In the genomic region with DNA sequence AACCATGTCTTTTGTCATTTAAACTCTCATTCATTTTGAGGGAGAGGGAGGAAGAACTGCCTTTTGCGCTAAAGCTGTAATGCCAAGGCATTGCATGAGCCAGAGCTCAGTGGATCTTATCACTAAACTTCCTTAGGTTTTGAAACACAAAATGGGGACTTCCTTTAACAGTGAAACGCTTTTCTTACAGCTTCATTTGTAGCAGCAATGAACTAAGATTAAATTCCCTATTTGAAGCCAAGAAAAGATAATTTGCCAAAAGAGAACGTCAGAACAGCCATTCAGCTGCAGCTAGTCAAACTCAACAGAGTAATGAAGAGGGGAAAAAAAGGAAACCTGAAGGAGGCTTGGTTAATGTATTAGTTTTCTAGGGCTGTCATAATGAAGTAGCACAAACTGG, we compare ENCODE assay signal across 1 cellular context.
TF ChIP-seq lines count a peak whose summit lies in the region.

No MANE protein-coding gene starts in this region.

TF ChIP-seq in GM23338, 12 proteins besides CTCF, POLR2A, EP300 and RAD21 (continued from another document):
- TF ChIP-seq, protein P1, sequence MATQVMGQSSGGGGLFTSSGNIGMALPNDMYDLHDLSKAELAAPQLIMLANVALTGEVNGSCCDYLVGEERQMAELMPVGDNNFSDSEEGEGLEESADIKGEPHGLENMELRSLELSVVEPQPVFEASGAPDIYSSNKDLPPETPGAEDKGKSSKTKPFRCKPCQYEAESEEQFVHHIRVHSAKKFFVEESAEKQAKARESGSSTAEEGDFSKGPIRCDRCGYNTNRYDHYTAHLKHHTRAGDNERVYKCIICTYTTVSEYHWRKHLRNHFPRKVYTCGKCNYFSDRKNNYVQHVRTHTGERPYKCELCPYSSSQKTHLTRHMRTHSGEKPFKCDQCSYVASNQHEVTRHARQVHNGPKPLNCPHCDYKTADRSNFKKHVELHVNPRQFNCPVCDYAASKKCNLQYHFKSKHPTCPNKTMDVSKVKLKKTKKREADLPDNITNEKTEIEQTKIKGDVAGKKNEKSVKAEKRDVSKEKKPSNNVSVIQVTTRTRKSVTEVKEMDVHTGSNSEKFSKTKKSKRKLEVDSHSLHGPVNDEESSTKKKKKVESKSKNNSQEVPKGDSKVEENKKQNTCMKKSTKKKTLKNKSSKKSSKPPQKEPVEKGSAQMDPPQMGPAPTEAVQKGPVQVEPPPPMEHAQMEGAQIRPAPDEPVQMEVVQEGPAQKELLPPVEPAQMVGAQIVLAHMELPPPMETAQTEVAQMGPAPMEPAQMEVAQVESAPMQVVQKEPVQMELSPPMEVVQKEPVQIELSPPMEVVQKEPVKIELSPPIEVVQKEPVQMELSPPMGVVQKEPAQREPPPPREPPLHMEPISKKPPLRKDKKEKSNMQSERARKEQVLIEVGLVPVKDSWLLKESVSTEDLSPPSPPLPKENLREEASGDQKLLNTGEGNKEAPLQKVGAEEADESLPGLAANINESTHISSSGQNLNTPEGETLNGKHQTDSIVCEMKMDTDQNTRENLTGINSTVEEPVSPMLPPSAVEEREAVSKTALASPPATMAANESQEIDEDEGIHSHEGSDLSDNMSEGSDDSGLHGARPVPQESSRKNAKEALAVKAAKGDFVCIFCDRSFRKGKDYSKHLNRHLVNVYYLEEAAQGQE (IDR thresholded peaks at IDR 0.05; ENCODE audit: unreplicated experiment): no peak
- no peak for TF ChIP-seq STAT1 (IDR thresholded peaks at IDR 0.05; ENCODE audit: unreplicated experiment)
- TF ChIP-seq, protein P2, sequence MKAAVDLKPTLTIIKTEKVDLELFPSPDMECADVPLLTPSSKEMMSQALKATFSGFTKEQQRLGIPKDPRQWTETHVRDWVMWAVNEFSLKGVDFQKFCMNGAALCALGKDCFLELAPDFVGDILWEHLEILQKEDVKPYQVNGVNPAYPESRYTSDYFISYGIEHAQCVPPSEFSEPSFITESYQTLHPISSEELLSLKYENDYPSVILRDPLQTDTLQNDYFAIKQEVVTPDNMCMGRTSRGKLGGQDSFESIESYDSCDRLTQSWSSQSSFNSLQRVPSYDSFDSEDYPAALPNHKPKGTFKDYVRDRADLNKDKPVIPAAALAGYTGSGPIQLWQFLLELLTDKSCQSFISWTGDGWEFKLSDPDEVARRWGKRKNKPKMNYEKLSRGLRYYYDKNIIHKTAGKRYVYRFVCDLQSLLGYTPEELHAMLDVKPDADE (IDR thresholded peaks at IDR 0.05): no peak
